In the genomic region with DNA sequence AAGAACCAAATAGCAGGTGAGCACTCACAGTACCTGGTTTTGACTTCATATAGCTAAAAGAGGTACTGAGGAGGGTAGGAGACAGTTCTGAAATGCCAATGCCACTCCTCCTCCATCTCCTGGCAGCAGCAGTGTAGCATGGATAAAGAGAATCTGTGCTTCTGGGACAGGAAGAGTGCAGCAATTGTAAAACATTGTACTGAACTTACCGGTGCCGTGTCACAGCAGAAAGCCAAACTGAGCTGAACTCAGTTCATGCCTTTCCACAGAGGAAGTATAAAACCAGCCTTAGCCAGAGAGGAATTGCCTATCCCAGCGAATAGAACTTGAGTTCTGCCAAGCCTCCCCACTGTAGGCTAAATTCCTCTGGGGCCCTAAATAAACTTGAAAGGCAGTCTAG, we compare ENCODE assay signal across 26 cellular contexts.
"Had no signal": no experiment of that assay in that cellular context is flagged by ENCODE, and none has a peak within 500 bp of the region (broad histone marks: within the 10 kb centered on the region; RNA-seq: fewer than 3 reads in every experiment).

No MANE protein-coding gene starts in this region.

- DNase-seq: activated CD4-positive, alpha-beta T cell treated with anti-CD3 and anti-CD28 coated beads for 36 hours; activated CD4-positive, alpha-beta T cell treated with anti-CD3 and anti-CD28 coated beads, Interleukin-2, amount 10 ng/mL, durations not matched to agents 7 days and 5 days; activated CD4-positive, alpha-beta T cell treated with anti-CD3 and anti-CD28 coated beads, Interleukin-2, amount 50 U/mL, for 48 hours; activated CD4-positive, CD25-positive, alpha-beta regulatory T cell; activated CD4-positive, CD25-positive, alpha-beta regulatory T cell treated with anti-CD3 and anti-CD28 coated beads, Interleukin-2, amount 50 U/mL, for 72 hours; activated CD8-positive, alpha-beta memory T cell treated with anti-CD3 and anti-CD28 coated beads, Interleukin-2, amount 10 ng/mL, durations not matched to agents 7 days and 5 days; activated CD8-positive, alpha-beta memory T cell treated with anti-CD3 and anti-CD28 coated beads, Interleukin-2, amount 50 U/mL, for 4 hours; activated CD8-positive, alpha-beta T cell treated with anti-CD3 and anti-CD28 coated beads for 36 hours; activated gamma-delta T cell; activated naive CD4-positive, alpha-beta T cell; activated naive CD4-positive, alpha-beta T cell treated with anti-CD3 and anti-CD28 coated beads, Interleukin-2, amount 50 U/mL, for 16 hours; activated T-cell treated with anti-CD3 and anti-CD28 coated beads, Interleukin-2, amount 50 U/mL, for 24 hours; activated T-cell treated with anti-CD3 and anti-CD28 coated beads, Interleukin-2, amount 50 U/mL, for 72 hours; amniotic stem cell; body of pancreas; central memory CD4-positive, alpha-beta T cell; cerebellar nuclear complex; colonic mucosa; effector CD8-positive, alpha-beta T cell; esophagus squamous epithelium; foreskin melanocyte; glutamatergic neuron; T-helper 2 cell had no signal

- H3K36me3 Mint-ChIP-seq: activated CD8-positive, alpha-beta memory T cell treated with anti-CD3 and anti-CD28 coated beads, Interleukin-2, amount 10 ng/mL, durations not matched to agents 7 days and 5 days had no signal

- H3K27me3 ChIP-seq: body of pancreas, cardiac muscle cell, colonic mucosa, esophagus squamous epithelium had no signal

- H3K4me3 ChIP-seq: body of pancreas, cardiac muscle cell, colonic mucosa, esophagus squamous epithelium had no signal

- H3K36me3 ChIP-seq: cardiac muscle cell, colonic mucosa, esophagus squamous epithelium had no signal

- H3K9me3 ChIP-seq: body of pancreas, colonic mucosa, esophagus squamous epithelium had no signal

- H3K4me3 Mint-ChIP-seq: activated CD4-positive, alpha-beta T cell treated with anti-CD3 and anti-CD28 coated beads for 36 hours; activated CD4-positive, alpha-beta T cell treated with anti-CD3 and anti-CD28 coated beads, Interleukin-2, amount 10 ng/mL, durations not matched to agents 7 days and 5 days; activated CD8-positive, alpha-beta memory T cell treated with anti-CD3 and anti-CD28 coated beads, Interleukin-2, amount 10 ng/mL, durations not matched to agents 7 days and 5 days; activated CD8-positive, alpha-beta T cell treated with anti-CD3 and anti-CD28 coated beads for 36 hours; activated naive CD8-positive, alpha-beta T cell; activated T-cell treated with anti-CD3 and anti-CD28 coated beads, Interleukin-2, amount 50 U/mL, for 24 hours; activated T-cell treated with anti-CD3 and anti-CD28 coated beads, Interleukin-2, amount 50 U/mL, for 72 hours had no signal

- ATAC-seq: activated CD4-positive, alpha-beta T cell treated with anti-CD3 and anti-CD28 coated beads for 36 hours; activated CD8-positive, alpha-beta memory T cell treated with anti-CD3 and anti-CD28 coated beads, Interleukin-2, amount 10 ng/mL, durations not matched to agents 7 days and 5 days; activated CD8-positive, alpha-beta T cell treated with anti-CD3 and anti-CD28 coated beads for 36 hours; activated T-cell treated with anti-CD3 and anti-CD28 coated beads, Interleukin-2, amount 50 U/mL, for 72 hours; body of pancreas had no signal

- H3K27ac ChIP-seq: body of pancreas, cardiac muscle cell, colonic mucosa, epithelial cell of prostate, esophagus squamous epithelium had no signal

- H3K27me3 Mint-ChIP-seq: activated CD4-positive, alpha-beta T cell treated with anti-CD3 and anti-CD28 coated beads for 36 hours; activated CD4-positive, alpha-beta T cell treated with anti-CD3 and anti-CD28 coated beads, Interleukin-2, amount 10 ng/mL, durations not matched to agents 7 days and 5 days; activated CD8-positive, alpha-beta memory T cell treated with anti-CD3 and anti-CD28 coated beads, Interleukin-2, amount 10 ng/mL, durations not matched to agents 7 days and 5 days; activated CD8-positive, alpha-beta T cell treated with anti-CD3 and anti-CD28 coated beads for 36 hours; activated naive CD8-positive, alpha-beta T cell; activated T-cell treated with anti-CD3 and anti-CD28 coated beads, Interleukin-2, amount 50 U/mL, for 24 hours had no signal

- H3K4me1 ChIP-seq: body of pancreas, colonic mucosa, esophagus squamous epithelium had no signal

- H3K4me1 Mint-ChIP-seq: activated CD4-positive, alpha-beta T cell treated with anti-CD3 and anti-CD28 coated beads, Interleukin-2, amount 10 ng/mL, durations not matched to agents 7 days and 5 days had no signal

- H3K9me3 Mint-ChIP-seq: activated CD4-positive, alpha-beta T cell treated with anti-CD3 and anti-CD28 coated beads, Interleukin-2, amount 10 ng/mL, durations not matched to agents 7 days and 5 days; activated CD8-positive, alpha-beta T cell treated with anti-CD3 and anti-CD28 coated beads for 36 hours; activated T-cell treated with anti-CD3 and anti-CD28 coated beads, Interleukin-2, amount 50 U/mL, for 24 hours had no signal

- H3K27ac Mint-ChIP-seq: activated CD4-positive, alpha-beta T cell treated with anti-CD3 and anti-CD28 coated beads for 36 hours; activated CD4-positive, alpha-beta T cell treated with anti-CD3 and anti-CD28 coated beads, Interleukin-2, amount 10 ng/mL, durations not matched to agents 7 days and 5 days; activated CD8-positive, alpha-beta memory T cell treated with anti-CD3 and anti-CD28 coated beads, Interleukin-2, amount 10 ng/mL, durations not matched to agents 7 days and 5 days; activated CD8-positive, alpha-beta T cell treated with anti-CD3 and anti-CD28 coated beads for 36 hours; activated naive CD8-positive, alpha-beta T cell; activated T-cell treated with anti-CD3 and anti-CD28 coated beads, Interleukin-2, amount 50 U/mL, for 24 hours; activated T-cell treated with anti-CD3 and anti-CD28 coated beads, Interleukin-2, amount 50 U/mL, for 72 hours had no signal
